ENCODE assay signal across 18 cellular contexts in genomic region chr16:86143666-86144065, GRCh38.
DNase-seq lines count a peak whose midpoint lies in the region; ATAC-seq, FAIRE-seq and TF ChIP-seq lines count a peak whose summit lies in the region.
"Had no signal": no experiment of that assay in that cellular context is flagged by ENCODE, and none has a peak within 500 bp of the region (broad histone marks: within the 10 kb centered on the region; RNA-seq: fewer than 3 reads in every experiment).

No MANE protein-coding gene starts in this region.

- POLR2A ChIA-PET in HEK293 (lab: Yijun Ruan, JAX), result no interaction called here
- POLR2A ChIA-PET in GM12878 (lab: Charles Lee), result no interaction called here

- H2AFZ ChIP-seq in GM12878 (ENCODE audit: control insufficient read depth, low read depth, low read length), result no peak overlapping the region
- H2AFZ ChIP-seq: GM23248 had no signal

- no peak for TF ChIP-seq EP300 in GM12878 (IDR thresholded peaks at IDR 0.05; ENCODE audit: borderline replicate concordance in 1 of 2, control insufficient read depth in 1 of 2, low read depth in 2 of 2, low read length in 2 of 2)

- no peak overlapping the region for H3K4me2 ChIP-seq in GM12878 (ENCODE audit: control insufficient read depth, insufficient read depth)

- RAD21 ChIA-PET in GM12878 (lab: Charles Lee; ENCODE audit: unreplicated experiment), result no interaction called here

- no peaks in the 10 kb centered on the region for H4K20me1 ChIP-seq in GM12878 (ENCODE audit: control insufficient read depth, insufficient read depth)

- intact Hi-C loops in activated naive CD4-positive, alpha-beta T cell treated with anti-CD3 and anti-CD28 coated beads for 36 hours (cut with micrococcal nuclease), result no loop called here
- intact Hi-C loops in GM12878 (cut with micrococcal nuclease; ENCODE audit: unreplicated experiment) (no loop called here), upper lobe of right lung (cut with DNase I) (no loop called here)

- H3K27me3 ChIP-seq in GM12878 (replicated peaks in 1 of 2; ENCODE audit: control insufficient read depth in 2 of 2, insufficient read depth in 2 of 2, low read length in 1 of 2), result no peaks in the 10 kb centered on the region
- no peaks in the 10 kb centered on the region for H3K27me3 ChIP-seq in upper lobe of right lung

- no peak overlapping the region for H3K27ac ChIP-seq in HEK293 (ENCODE audit: extremely low read depth, low read depth, low read length)
- no peak overlapping the region for H3K27ac ChIP-seq in GM12878 (ENCODE audit: control insufficient read depth, insufficient read depth)
- H3K27ac ChIP-seq in upper lobe of right lung, result no peak overlapping the region
- H3K27ac ChIP-seq: GM23248 had no signal

- no peak overlapping the region for H3K9ac ChIP-seq in GM12878 (ENCODE audit: control insufficient read depth, insufficient read depth, low read length)
- H3K9ac ChIP-seq: GM23248 had no signal

- SMC1A ChIA-PET in GM12878 (lab: Charles Lee; ENCODE audit: uncharacterized antibody, unreplicated experiment), result interaction anchor here (1.1 to 1.2 kb wide), 2 partner anchors 11 to 62 kb away, joined by 3 to 4 read pairs; no protein-coding TSS in a partner anchor

- no peaks in the 10 kb centered on the region for H3K9me3 Mint-ChIP-seq in activated naive CD4-positive, alpha-beta T cell treated with anti-CD3 and anti-CD28 coated beads, Interleukin-2, amount 50 U/mL, for 72 hours
- no peaks in the 10 kb centered on the region for H3K9me3 Mint-ChIP-seq in activated naive CD4-positive, alpha-beta T cell treated with anti-CD3 and anti-CD28 coated beads for 36 hours
- H3K9me3 Mint-ChIP-seq: CD4-positive, alpha-beta memory T cell had no signal

- H3K27me3 Mint-ChIP-seq in activated naive CD4-positive, alpha-beta T cell treated with anti-CD3 and anti-CD28 coated beads for 36 hours (ENCODE audit: low read depth), result no peaks in the 10 kb centered on the region

- no peaks in the 10 kb centered on the region for H3K4me1 ChIP-seq in HEK293 (ENCODE audit: control insufficient read depth, insufficient read depth, low read length)
- H3K4me1 ChIP-seq in GM12878 (ENCODE audit: control insufficient read depth, insufficient read depth, low read length), result no peaks in the 10 kb centered on the region
- H3K4me1 ChIP-seq in upper lobe of right lung, result no peaks in the 10 kb centered on the region

- FAIRE-seq in GM12878 (lab: Jason Lieb, UNC), result no peak
- FAIRE-seq: GM12892, H1 had no signal

- TF ChIP-seq POLR2A in GM12878 (IDR thresholded peaks at IDR 0.05; ENCODE audit: low read depth, low read length), result no peak

- no peak for DNase-seq in activated naive CD4-positive, alpha-beta T cell treated with anti-CD3 and anti-CD28 coated beads, Interleukin-2, amount 50 U/mL, for 72 hours (ENCODE audit: low spot score in 2 of 2)
- no peak for DNase-seq in activated naive CD4-positive, alpha-beta T cell treated with anti-CD3 and anti-CD28 coated beads for 36 hours
- DNase-seq in GM12878 (ENCODE audit: low read depth, low spot score), result no peak
- no peak for DNase-seq in upper lobe of right lung
- DNase-seq in NCI-H2081 (lab: John Stamatoyannopoulos, UW), result no peak
- DNase-seq: C1 segment of cervical spinal cord; Calu3; CD4-positive, alpha-beta memory T cell; COR-L47; DMS53; DMS79 treated with DMSO at 0.1 percent for 48 hours; GF-D8; GM23248; H7; HCEC 1CT had no signal

- CTCF ChIA-PET in activated naive CD4-positive, alpha-beta T cell treated with anti-CD3 and anti-CD28 coated beads for 36 hours (lab: Charles Lee), result no interaction called here
- CTCF ChIA-PET in HEK293 (lab: Yijun Ruan, JAX), result no interaction called here
- CTCF ChIA-PET in GM12878 (lab: Yijun Ruan, JAX), result no interaction called here

- no peak for TF ChIP-seq CTCF in HEK293 (tag by site-specific recombination; IDR thresholded peaks at IDR 0.05)
- no peak for TF ChIP-seq CTCF in GM12878 (IDR thresholded peaks at IDR 0.05 in 2 of 3, conservative IDR thresholded peaks at IDR 0.05 in 1 of 3; ENCODE audit: control insufficient read depth in 2 of 3, extremely low read depth in 1 of 3, insufficient read depth in 1 of 3, low read depth in 3 of 3, low read length in 3 of 3)
- TF ChIP-seq CTCF in upper lobe of right lung (IDR thresholded peaks at IDR 0.05), result no peak

- 6% methylated on average over 4 of the region's 4 CpGs for WGBS in GM12878 (ENCODE audit: insufficient coverage, insufficient replicate concordance, low lambda C conversion rate, missing lambda C conversion rate)

- no peaks in the 10 kb centered on the region for H3K4me1 Mint-ChIP-seq in activated naive CD4-positive, alpha-beta T cell treated with anti-CD3 and anti-CD28 coated beads for 36 hours (ENCODE audit: low read depth)
- H3K4me1 Mint-ChIP-seq: CD4-positive, alpha-beta memory T cell had no signal

- no peaks in the 10 kb centered on the region for H3K9me3 ChIP-seq in HEK293 (ENCODE audit: control insufficient read depth, insufficient read depth, low read depth, low read length)
- no peaks in the 10 kb centered on the region; the same call in 2 of the 3 replicates for H3K9me3 ChIP-seq in GM12878 (replicated peaks; ENCODE audit: control insufficient read depth, insufficient read depth, low read length)
- H3K9me3 ChIP-seq in upper lobe of right lung, result no peaks in the 10 kb centered on the region

- no peak overlapping the region for H3K4me3 ChIP-seq in HEK293 (ENCODE audit: low read depth, low read length)
- H3K4me3 ChIP-seq in GM12878, result no peak overlapping the region
- no peak overlapping the region for H3K4me3 ChIP-seq in upper lobe of right lung
- H3K4me3 ChIP-seq: GM23248 had no signal

- no peaks in the 10 kb centered on the region for H3K36me3 ChIP-seq in HEK293 (ENCODE audit: control insufficient read depth in 2 of 2, insufficient read depth in 1 of 2, low read length in 2 of 2)
- H3K36me3 ChIP-seq in GM12878 (ENCODE audit: control insufficient read depth in 2 of 2, insufficient read depth in 2 of 2, low read length in 1 of 2), result no peaks in the 10 kb centered on the region
- no peaks in the 10 kb centered on the region for H3K36me3 ChIP-seq in upper lobe of right lung

- H3K27ac Mint-ChIP-seq in activated naive CD4-positive, alpha-beta T cell treated with anti-CD3 and anti-CD28 coated beads, Interleukin-2, amount 50 U/mL, for 72 hours, result no peak overlapping the region
- no peak overlapping the region for H3K27ac Mint-ChIP-seq in activated naive CD4-positive, alpha-beta T cell treated with anti-CD3 and anti-CD28 coated beads for 36 hours
- H3K27ac Mint-ChIP-seq: CD4-positive, alpha-beta memory T cell had no signal

- no peaks in the 10 kb centered on the region for H3K36me3 Mint-ChIP-seq in activated naive CD4-positive, alpha-beta T cell treated with anti-CD3 and anti-CD28 coated beads, Interleukin-2, amount 50 U/mL, for 72 hours
- no peaks in the 10 kb centered on the region for H3K36me3 Mint-ChIP-seq in activated naive CD4-positive, alpha-beta T cell treated with anti-CD3 and anti-CD28 coated beads for 36 hours (ENCODE audit: low read depth)
- H3K36me3 Mint-ChIP-seq: CD4-positive, alpha-beta memory T cell had no signal

- no TSS peak for BruUV-seq in GM12878 (replicated peaks; lab: Mats Ljungman, UMichigan)

- no peak for TF ChIP-seq RAD21 in GM12878 (IDR thresholded peaks at IDR 0.05; ENCODE audit: insufficient read depth, low read depth, low read length)

- H3K79me2 ChIP-seq in GM12878 (ENCODE audit: control insufficient read depth, insufficient read depth, low read length), result no peaks in the 10 kb centered on the region

- H3K4me3 Mint-ChIP-seq in activated naive CD4-positive, alpha-beta T cell treated with anti-CD3 and anti-CD28 coated beads for 36 hours, result no peak overlapping the region
- H3K4me3 Mint-ChIP-seq: CD4-positive, alpha-beta memory T cell had no signal

- in situ Hi-C loops in GM12878 (cut with MboI), result no loop called here

- peak; percentile 28 to 75 for ATAC-seq in activated naive CD4-positive, alpha-beta T cell treated with anti-CD3 and anti-CD28 coated beads, Interleukin-2, amount 50 U/mL, for 72 hours
- ATAC-seq in GM12878, result peak; percentile 18
- peak; percentile 26 for ATAC-seq in upper lobe of right lung

TF ChIP-seq in HEK293, 187 proteins besides CTCF, POLR2A, EP300 and RAD21:
- TF ChIP-seq ZNF157 (tag by site-specific recombination; IDR thresholded peaks at IDR 0.05) (peak; percentile 81), ZNF280C (tag by site-specific recombination; IDR thresholded peaks at IDR 0.05) (no peak)
TF ChIP-seq in HEK293: peak in this region for 1.

TF ChIP-seq in GM12878, 131 proteins besides CTCF, POLR2A, EP300 and RAD21 (continues in another document):
- TF ChIP-seq ZNF592 (IDR thresholded peaks at IDR 0.05) (no peak), EGR1 (IDR thresholded peaks at IDR 0.05; ENCODE audit: borderline replicate concordance in 1 of 2, low read depth in 2 of 2, low read length in 2 of 2) (no peak), CBX3 (IDR thresholded peaks at IDR 0.05; ENCODE audit: borderline replicate concordance, low read depth) (no peak)
